In the genomic region with DNA sequence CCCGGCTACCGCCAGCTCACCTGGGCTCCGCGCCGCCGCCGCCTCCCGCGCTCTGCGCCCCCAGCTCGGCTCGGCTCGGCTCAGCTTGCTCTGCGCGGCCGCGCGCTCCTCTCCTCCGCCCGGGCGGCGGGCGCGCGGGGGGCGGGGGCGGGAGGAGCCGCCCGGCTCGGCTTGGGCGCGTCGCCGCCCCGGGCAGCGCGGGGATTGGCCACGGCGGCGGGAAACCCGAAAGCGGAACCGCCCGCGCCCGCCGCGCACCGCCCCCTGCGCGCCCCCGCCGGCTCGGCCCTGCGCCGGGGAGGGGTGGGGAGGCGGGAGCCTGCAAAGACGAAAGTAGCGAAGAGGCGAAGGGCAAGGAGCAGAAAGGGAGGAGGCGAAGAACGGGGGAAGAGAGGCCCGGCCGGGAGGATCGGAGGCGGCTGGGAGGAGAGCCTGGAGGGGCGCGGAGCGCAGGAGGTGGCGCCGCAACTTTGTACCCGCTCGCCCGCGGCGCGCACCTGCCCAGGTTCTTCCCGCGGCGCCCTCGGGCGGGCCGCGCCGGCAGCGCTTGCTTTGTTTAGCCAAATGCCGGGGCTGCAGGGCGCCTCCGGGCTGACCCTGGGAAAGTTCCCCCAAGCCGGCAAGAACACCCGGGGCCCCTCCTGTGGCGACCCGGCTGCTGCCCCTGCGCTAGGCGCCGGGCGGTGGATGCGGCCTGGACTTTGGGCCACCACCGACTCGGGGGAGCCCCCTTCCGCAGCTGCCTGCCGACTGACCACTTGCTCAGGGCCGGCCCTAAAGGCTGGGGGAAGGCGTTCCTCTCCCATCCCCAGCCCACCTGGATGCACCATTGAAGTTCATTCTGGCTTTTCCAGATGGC, we compare ENCODE assay signal across 1 cellular context.
TF ChIP-seq lines count a peak whose summit lies in the region.

Gene CAMKK2, minus strand, starts transcription at position 92 of the 859 bp plus-strand sequence. CDS start 22,183 bp downstream, outside the sequence.

TF ChIP-seq in A549, 52 proteins besides CTCF, POLR2A, EP300 and RAD21 (continued from another document):
- 0 out of 2 replicates have a peak, but pooled peaks have one; percentile 10 for TF ChIP-seq E2F6 (IDR thresholded peaks at IDR 0.05; ENCODE audit: borderline replicate concordance, low read depth)
- 0 out of 2 replicates have a peak, but pooled peaks have one; percentile 45 for TF ChIP-seq EHF (CRISPR knock-in tag; IDR thresholded peaks at IDR 0.05)
- no peak for TF ChIP-seq HDAC2 (IDR thresholded peaks at IDR 0.05)
- no peak for TF ChIP-seq MAFK (IDR thresholded peaks at IDR 0.05; ENCODE audit: partially characterized antibody)
- no peak for TF ChIP-seq KDM5A (IDR thresholded peaks at IDR 0.05)
- no peak for TF ChIP-seq ZC3H11A (IDR thresholded peaks at IDR 0.05)
- no peak; the same call in 2 of the 3 replicates for TF ChIP-seq SMC3 (IDR thresholded peaks at IDR 0.05)
- no peak for TF ChIP-seq TP53 (CRISPR knock-in tag; IDR thresholded peaks at IDR 0.05)
- no peak for TF ChIP-seq RCOR1 (IDR thresholded peaks at IDR 0.05; ENCODE audit: low read depth, low read length)
TF ChIP-seq in A549: peak in this region for 9.
